In genomic region chr17:29772981-29773380, GRCh38 we compare ENCODE assay signal across 27 cellular contexts.
"Had no signal": no experiment of that assay in that cellular context is flagged by ENCODE, and none has a peak within 500 bp of the region (broad histone marks: within the 10 kb centered on the region; RNA-seq: fewer than 3 reads in every experiment).

No MANE protein-coding gene starts in this region.

- H3K9me3 ChIP-seq: esophagus muscularis mucosa, gastroesophageal sphincter, heart left ventricle, ovary, psoas muscle, sigmoid colon, suprapubic skin, transverse colon, upper lobe of right lung, uterus had no signal

- H3K9me3 Mint-ChIP-seq: naive thymus-derived CD8-positive, alpha-beta T cell; stimulated activated naive CD8-positive, alpha-beta T cell treated with anti-CD3 and anti-CD28 coated beads, Interleukin-15, amount 100 ng/mL, for 72 hours had no signal

- H3K27me3 Mint-ChIP-seq: naive thymus-derived CD8-positive, alpha-beta T cell; stimulated activated naive CD8-positive, alpha-beta T cell treated with anti-CD3 and anti-CD28 coated beads, Interleukin-15, amount 100 ng/mL, for 72 hours had no signal

- H3K27ac ChIP-seq: dorsolateral prefrontal cortex, esophagus muscularis mucosa, foreskin keratinocyte, gastroesophageal sphincter, heart left ventricle, hepatocyte, ovary, sigmoid colon, suprapubic skin, transverse colon, upper lobe of right lung, uterus had no signal

- FAIRE-seq: kidney had no signal

- H3K4me3 ChIP-seq: dorsolateral prefrontal cortex, esophagus muscularis mucosa, gastroesophageal sphincter, heart left ventricle, hepatocyte, ovary, psoas muscle, sigmoid colon, suprapubic skin, transverse colon, upper lobe of right lung, uterus had no signal

- H3K4me1 ChIP-seq: esophagus muscularis mucosa, foreskin keratinocyte, gastroesophageal sphincter, sigmoid colon, suprapubic skin, transverse colon, upper lobe of right lung, uterus had no signal

- H3K4me1 Mint-ChIP-seq: stimulated activated naive CD8-positive, alpha-beta T cell treated with anti-CD3 and anti-CD28 coated beads, Interleukin-15, amount 100 ng/mL, for 72 hours had no signal

- H2AFZ ChIP-seq: hepatocyte had no signal

- H3K4me2 ChIP-seq: hepatocyte had no signal

- DNase-seq: cortex of kidney; dorsolateral prefrontal cortex; effector CD4-positive, alpha-beta T cell; foreskin keratinocyte; heart left ventricle; kidney; mesenchymal stem cell; midbrain; naive thymus-derived CD8-positive, alpha-beta T cell; occipital lobe; ovary; posterior cingulate gyrus; psoas muscle; right cardiac atrium; sigmoid colon; stimulated activated CD4-positive, alpha-beta T cell treated with anti-CD3 and anti-CD28 coated beads, Interleukin-2, amount 100 ng/mL, for 24 hours; stimulated activated CD4-positive, alpha-beta T cell treated with anti-CD3 and anti-CD28 coated beads, Interleukin-4, amount 100 ng/mL, for 4 hours; stimulated activated naive CD4-positive, alpha-beta T cell; stimulated activated naive CD8-positive, alpha-beta T cell treated with anti-CD3 and anti-CD28 coated beads, Interleukin-15, amount 100 ng/mL, for 72 hours; transverse colon; upper lobe of right lung; uterus had no signal

- ATAC-seq: foreskin keratinocyte; gastroesophageal sphincter; heart left ventricle; left lobe of liver; naive thymus-derived CD8-positive, alpha-beta T cell; psoas muscle; right cardiac atrium; stimulated activated naive CD8-positive, alpha-beta T cell treated with anti-CD3 and anti-CD28 coated beads, Interleukin-15, amount 100 ng/mL, for 72 hours; upper lobe of right lung had no signal

- H3K36me3 ChIP-seq: esophagus muscularis mucosa, gastroesophageal sphincter, heart left ventricle, ovary, sigmoid colon, suprapubic skin, transverse colon, upper lobe of right lung, uterus had no signal

- H3K79me2 ChIP-seq: hepatocyte had no signal

- H3K4me3 Mint-ChIP-seq: naive thymus-derived CD8-positive, alpha-beta T cell; stimulated activated naive CD8-positive, alpha-beta T cell treated with anti-CD3 and anti-CD28 coated beads, Interleukin-15, amount 100 ng/mL, for 72 hours had no signal

- H3K27me3 ChIP-seq: dorsolateral prefrontal cortex, esophagus muscularis mucosa, foreskin keratinocyte, gastroesophageal sphincter, heart left ventricle, hepatocyte, ovary, sigmoid colon, suprapubic skin, transverse colon, upper lobe of right lung, uterus had no signal

- H3K27ac Mint-ChIP-seq: naive thymus-derived CD8-positive, alpha-beta T cell had no signal
